ENCODE assay signal across 2 cellular contexts in the genomic region with DNA sequence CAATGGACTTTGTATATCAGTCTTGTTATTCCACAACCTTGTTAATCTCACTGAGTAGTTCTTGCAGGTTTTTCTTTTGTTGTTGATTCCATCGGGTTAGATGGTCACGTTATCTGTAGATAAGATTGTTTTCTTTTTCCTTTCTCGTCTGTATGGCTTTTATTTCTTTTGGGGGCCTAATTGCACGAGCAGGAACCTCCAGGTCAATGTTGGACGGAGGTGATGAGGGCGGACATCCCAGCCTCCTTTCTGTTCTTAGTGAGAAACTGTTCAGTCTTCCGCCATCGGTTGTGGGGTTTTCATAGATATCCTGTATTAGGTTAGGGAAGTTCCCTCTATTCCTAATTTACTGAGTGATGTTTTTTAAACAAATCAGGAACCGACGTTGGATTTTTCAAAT.
A peak's percentile ranks its signal among the peaks of the same experiment; 100 is the strongest.
TF ChIP-seq lines count a peak whose summit lies in the region.

No MANE protein-coding gene starts in this region.

TF ChIP-seq in GM12891, 5 proteins besides CTCF, POLR2A, EP300 and RAD21:
- TF ChIP-seq SPI1 (IDR thresholded peaks at IDR 0.05; ENCODE audit: low read depth, low read length), result no peak
- TF ChIP-seq TAF1 (IDR thresholded peaks at IDR 0.05; ENCODE audit: low read depth, low read length), result no peak
- no peak for TF ChIP-seq POLR2AphosphoS5 (IDR thresholded peaks at IDR 0.05; ENCODE audit: low read depth, low read length)
- no peak for TF ChIP-seq PAX5 (IDR thresholded peaks at IDR 0.05; ENCODE audit: insufficient read depth, low read length, severe bottlenecking)
- TF ChIP-seq POU2F2 (IDR thresholded peaks at IDR 0.05; ENCODE audit: low read depth, low read length), result no peak

TF ChIP-seq in K562, 482 proteins besides CTCF, POLR2A, EP300 and RAD21:
- peak; percentile 83 for TF ChIP-seq CBX8 (IDR thresholded peaks at IDR 0.05; ENCODE audit: borderline replicate concordance, extremely low read depth, low read depth, low read length, poor library complexity, severe bottlenecking)
- TF ChIP-seq, protein P1, sequence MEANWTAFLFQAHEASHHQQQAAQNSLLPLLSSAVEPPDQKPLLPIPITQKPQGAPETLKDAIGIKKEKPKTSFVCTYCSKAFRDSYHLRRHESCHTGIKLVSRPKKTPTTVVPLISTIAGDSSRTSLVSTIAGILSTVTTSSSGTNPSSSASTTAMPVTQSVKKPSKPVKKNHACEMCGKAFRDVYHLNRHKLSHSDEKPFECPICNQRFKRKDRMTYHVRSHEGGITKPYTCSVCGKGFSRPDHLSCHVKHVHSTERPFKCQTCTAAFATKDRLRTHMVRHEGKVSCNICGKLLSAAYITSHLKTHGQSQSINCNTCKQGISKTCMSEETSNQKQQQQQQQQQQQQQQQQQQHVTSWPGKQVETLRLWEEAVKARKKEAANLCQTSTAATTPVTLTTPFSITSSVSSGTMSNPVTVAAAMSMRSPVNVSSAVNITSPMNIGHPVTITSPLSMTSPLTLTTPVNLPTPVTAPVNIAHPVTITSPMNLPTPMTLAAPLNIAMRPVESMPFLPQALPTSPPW (CRISPR knock-in tag; IDR thresholded peaks at IDR 0.05), result no peak
